ENCODE assay signal across 15 cellular contexts in genomic region chr11:104365676-104366075, GRCh38.
DNase-seq lines count a peak whose midpoint lies in the region; ATAC-seq and TF ChIP-seq lines count a peak whose summit lies in the region.
"Had no signal": no experiment of that assay in that cellular context is flagged by ENCODE, and none has a peak within 500 bp of the region (broad histone marks: within the 10 kb centered on the region; RNA-seq: fewer than 3 reads in every experiment).

No MANE protein-coding gene starts in this region.

- no TSS peak for BruUV-seq in PC-9 (replicated peaks; lab: Mats Ljungman, UMichigan)

- POLR2A ChIA-PET in PC-9 (lab: Charles Lee; ENCODE audit: unreplicated experiment) = no interaction called here

- no peak overlapping the region for H2AFZ ChIP-seq in PC-9
- H2AFZ ChIP-seq: GM23248 had no signal

- intact Hi-C loops in PC-9 (cut with micrococcal nuclease; ENCODE audit: unreplicated experiment) = no loop called here

- no peak for TF ChIP-seq CTCF in epithelial cell of esophagus (IDR thresholded peaks at IDR 0.05; ENCODE audit: insufficient read depth, low read depth, low read length, missing control alignments)
- no peak for TF ChIP-seq CTCF in PC-9 (conservative IDR thresholded peaks at IDR 0.05)
- TF ChIP-seq CTCF in type B pancreatic cell (conservative IDR thresholded peaks at IDR 0.05) = no peak

- H3K9me2 ChIP-seq in PC-9 (ENCODE audit: insufficient read depth) = no peaks in the 10 kb centered on the region

- H4K20me1 ChIP-seq in PC-9 (ENCODE audit: insufficient read depth) = no peaks in the 10 kb centered on the region

- H3K4me3 Mint-ChIP-seq in type B pancreatic cell = no peak overlapping the region
- H3K4me3 Mint-ChIP-seq: CD4-positive, alpha-beta memory T cell had no signal

- H3F3A ChIP-seq in PC-9 (ENCODE audit: insufficient read depth, low read depth) = 0 out of 2 replicates have a peak, but pooled peaks cover 3% of the 10 kb centered on the region

- H3K27ac ChIP-seq in PC-9 = no peak overlapping the region
- H3K27ac ChIP-seq: GM23248 had no signal

- no peaks in the 10 kb centered on the region for H3K36me3 Mint-ChIP-seq in type B pancreatic cell
- H3K36me3 Mint-ChIP-seq: CD4-positive, alpha-beta memory T cell had no signal

- DNase-seq in HT1080 (ENCODE audit: low read depth) = peak; percentile 1
- DNase-seq in MV-4-11 (lab: John Stamatoyannopoulos, UW) = peak; percentile 12
- peak; percentile 42 for DNase-seq in epithelial cell of esophagus (ENCODE audit: low read depth)
- no peak for DNase-seq in PC-9
- DNase-seq in type B pancreatic cell (ENCODE audit: extremely low spot score, unreplicated experiment) = no peak
- DNase-seq: C1 segment of cervical spinal cord; Calu3; CD4-positive, alpha-beta memory T cell; COR-L47; DMS53; DMS79 treated with DMSO at 0.1 percent for 48 hours; GM23248; H7; HCEC 1CT had no signal

- H3K27ac Mint-ChIP-seq in type B pancreatic cell = no peak overlapping the region
- H3K27ac Mint-ChIP-seq: CD4-positive, alpha-beta memory T cell had no signal

- H3K4me3 ChIP-seq in epithelial cell of esophagus (ENCODE audit: low read length) (no peak overlapping the region), PC-9 (no peak overlapping the region)
- H3K4me3 ChIP-seq: GM23248 had no signal

- ATAC-seq in GM18511 (IDR thresholded peaks at IDR 0.05; ENCODE audit: unreplicated experiment) = no peak

- no peaks in the 10 kb centered on the region for H3K27me3 ChIP-seq in PC-9 (ENCODE audit: insufficient read depth, low read depth)

- no peak overlapping the region for H3K4me2 ChIP-seq in PC-9

- H3K9me3 Mint-ChIP-seq in type B pancreatic cell = peaks cover 4% of the 10 kb centered on the region

- H3K9me3 ChIP-seq in PC-9 (ENCODE audit: insufficient read depth, low read depth) = peaks cover 8% of the 10 kb centered on the region; the same call in 1 of the 2 replicates

- H3K36me3 ChIP-seq in PC-9 (ENCODE audit: low read depth) = no peaks in the 10 kb centered on the region

- H3K4me1 ChIP-seq in PC-9 (replicated peaks; ENCODE audit: insufficient read depth) = no peaks in the 10 kb centered on the region

- CTCF ChIA-PET in PC-9 (lab: Charles Lee) = no interaction called here

- H3K27me3 Mint-ChIP-seq in type B pancreatic cell = no peaks in the 10 kb centered on the region

- H3K4me1 Mint-ChIP-seq in type B pancreatic cell (ENCODE audit: unreplicated experiment) = no peaks in the 10 kb centered on the region
- H3K4me1 Mint-ChIP-seq: CD4-positive, alpha-beta memory T cell had no signal

- H3K79me2 ChIP-seq in PC-9 (ENCODE audit: low read depth) = no peaks in the 10 kb centered on the region

Comparison
In these comparisons a context has a peak if more than half of its experiments do, and no peak if none do; other contexts are left out.
1. DNase-seq: peak in HT1080 (single experiment), MV-4-11 (single experiment) and epithelial cell of esophagus (single experiment); none in PC-9 (0 of 2) and type B pancreatic cell (single experiment).